Comparison of ENCODE assay signal across 24 cellular contexts in the genomic region with DNA sequence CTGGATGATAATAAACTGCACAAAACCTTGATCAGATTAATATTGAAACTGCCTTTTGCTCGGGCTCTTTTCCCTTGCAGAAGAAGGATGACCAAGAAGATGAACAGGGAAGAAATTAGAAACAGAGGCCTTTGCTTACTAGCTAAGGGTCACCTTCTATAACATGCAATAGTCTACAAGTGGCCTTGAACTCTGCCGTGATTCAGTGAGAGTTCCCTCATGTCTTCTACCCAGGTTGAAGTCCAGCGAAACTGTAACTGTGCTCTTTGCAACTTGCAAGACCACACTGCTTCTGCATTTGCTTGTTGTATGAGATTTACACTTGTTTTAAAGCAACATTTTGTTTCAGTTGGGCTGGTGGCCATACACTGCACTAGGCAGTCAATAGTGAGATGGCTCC.
DNase-seq lines count a peak whose midpoint lies in the region; ATAC-seq lines count a peak whose summit lies in the region.
"Had no signal": no experiment of that assay in that cellular context is flagged by ENCODE, and none has a peak within 500 bp of the region (broad histone marks: within the 10 kb centered on the region; RNA-seq: fewer than 3 reads in every experiment).

No MANE protein-coding gene starts in this region.

- H3K27me3 ChIP-seq in BLaER1 (no peaks in the 10 kb centered on the region), Karpas-422 (ENCODE audit: low read length) (no peaks in the 10 kb centered on the region)
- H3K27me3 ChIP-seq in effector memory CD4-positive, alpha-beta T cell (replicated peaks; ENCODE audit: control insufficient read depth, insufficient read depth, low read length, poor library complexity, severe bottlenecking) = no peaks in the 10 kb centered on the region

- H3K4me3 Mint-ChIP-seq in activated CD8-positive, alpha-beta memory T cell treated with anti-CD3 and anti-CD28 coated beads, Interleukin-2, amount 10 ng/mL, durations not matched to agents 7 days and 5 days = no peak overlapping the region
- H3K4me3 Mint-ChIP-seq: B cell; CD4-positive, alpha-beta memory T cell; CD4-positive, CD25-positive, alpha-beta regulatory T cell; CD8-positive, alpha-beta memory T cell had no signal

- H3K27ac ChIP-seq in BLaER1 = no peak overlapping the region
- H3K27ac ChIP-seq in Karpas-422 (ENCODE audit: low read length) = peak overlapping the region; percentile 18; the same call in 1 of the 2 replicates
- no peak overlapping the region for H3K27ac ChIP-seq in effector memory CD4-positive, alpha-beta T cell (ENCODE audit: insufficient read depth, low read length, poor library complexity, severe bottlenecking)
- H3K27ac ChIP-seq: 22Rv1, A549, C4-2B had no signal

- peak; percentile 23 for DNase-seq in activated CD8-positive, alpha-beta memory T cell treated with anti-CD3 and anti-CD28 coated beads, Interleukin-2, amount 10 ng/mL, durations not matched to agents 7 days and 5 days
- no peak for DNase-seq in activated CD8-positive, alpha-beta memory T cell treated with anti-CD3 and anti-CD28 coated beads, Interleukin-2, amount 50 U/mL, for 48 hours
- DNase-seq in Karpas-422 = no peak
- DNase-seq in islet precursor cell = peak; percentile 9
- no peak for DNase-seq in effector memory CD4-positive, alpha-beta T cell
- DNase-seq: AML-193; CD4-positive, alpha-beta memory T cell; CD4-positive, CD25-positive, alpha-beta regulatory T cell; CD8-positive, alpha-beta memory T cell; COR-L47; DMS 273 treated with DMSO at 0.1 percent for 48 hours; DMS153; DMS53; DMS79; DND-41; EL; GDM1 had no signal

- H3K4me2 ChIP-seq in BLaER1 (0 out of 2 replicates have a peak overlapping the region, but pooled peaks have one; percentile 25), Karpas-422 (ENCODE audit: low read depth, low read length, poor library complexity, severe bottlenecking) (peak overlapping the region; percentile 63)
- H3K4me2 ChIP-seq: A549 had no signal

- H3K4me1 ChIP-seq in BLaER1 = peaks cover 50% of the 10 kb centered on the region
- H3K4me1 ChIP-seq in Karpas-422 (ENCODE audit: low read length) = peaks cover 46% of the 10 kb centered on the region
- H3K4me1 ChIP-seq in effector memory CD4-positive, alpha-beta T cell (ENCODE audit: control insufficient read depth, insufficient read depth, low read length, poor library complexity, severe bottlenecking) = no peaks in the 10 kb centered on the region
- H3K4me1 ChIP-seq: A549 had no signal

- H3K36me3 Mint-ChIP-seq in activated CD8-positive, alpha-beta memory T cell treated with anti-CD3 and anti-CD28 coated beads, Interleukin-2, amount 10 ng/mL, durations not matched to agents 7 days and 5 days = no peaks in the 10 kb centered on the region
- H3K36me3 Mint-ChIP-seq: CD4-positive, alpha-beta memory T cell; CD4-positive, CD25-positive, alpha-beta regulatory T cell had no signal

- no peak overlapping the region for H2AFZ ChIP-seq in Karpas-422 (ENCODE audit: low read length)

- H3K9ac ChIP-seq in BLaER1 (no peak overlapping the region), Karpas-422 (ENCODE audit: low read length) (no peak overlapping the region; the same call in 1 of the 2 replicates)

- no peaks in the 10 kb centered on the region for H3K9me3 Mint-ChIP-seq in activated CD8-positive, alpha-beta memory T cell treated with anti-CD3 and anti-CD28 coated beads, Interleukin-2, amount 10 ng/mL, durations not matched to agents 7 days and 5 days (ENCODE audit: low read depth)
- H3K9me3 Mint-ChIP-seq: CD4-positive, alpha-beta memory T cell; CD8-positive, alpha-beta memory T cell had no signal

- H3K27ac Mint-ChIP-seq in activated CD8-positive, alpha-beta memory T cell treated with anti-CD3 and anti-CD28 coated beads, Interleukin-2, amount 10 ng/mL, durations not matched to agents 7 days and 5 days = no peak overlapping the region
- H3K27ac Mint-ChIP-seq: B cell; CD4-positive, CD25-positive, alpha-beta regulatory T cell; CD8-positive, alpha-beta memory T cell had no signal

- H3K4me3 ChIP-seq in BLaER1 = no peak overlapping the region
- H3K4me3 ChIP-seq in Karpas-422 (ENCODE audit: low read length) = no peak overlapping the region
- H3K4me3 ChIP-seq in effector memory CD4-positive, alpha-beta T cell (ENCODE audit: insufficient read depth, low read depth, low read length, poor library complexity, severe bottlenecking) = no peak overlapping the region
- H3K4me3 ChIP-seq: A549, GM12878 had no signal

- CTCF ChIA-PET in activated CD8-positive, alpha-beta memory T cell treated with anti-CD3 and anti-CD28 coated beads, Interleukin-2, amount 10 ng/mL, durations not matched to agents 7 days and 5 days (lab: Charles Lee) = no interaction called here

- no peaks in the 10 kb centered on the region for H3K4me1 Mint-ChIP-seq in activated CD8-positive, alpha-beta memory T cell treated with anti-CD3 and anti-CD28 coated beads, Interleukin-2, amount 10 ng/mL, durations not matched to agents 7 days and 5 days
- H3K4me1 Mint-ChIP-seq: CD4-positive, alpha-beta memory T cell; CD4-positive, CD25-positive, alpha-beta regulatory T cell; CD8-positive, alpha-beta memory T cell had no signal

- no peak for ATAC-seq in activated CD8-positive, alpha-beta memory T cell treated with anti-CD3 and anti-CD28 coated beads, Interleukin-2, amount 10 ng/mL, durations not matched to agents 7 days and 5 days
- no peak for ATAC-seq in HG03354 (IDR thresholded peaks at IDR 0.05; ENCODE audit: poor library complexity, severe bottlenecking, unreplicated experiment)
- ATAC-seq: A549, GM12878 had no signal

- H3K9me3 ChIP-seq in BLaER1 (no peaks in the 10 kb centered on the region), Karpas-422 (ENCODE audit: low read length) (no peaks in the 10 kb centered on the region)
- no peaks in the 10 kb centered on the region for H3K9me3 ChIP-seq in effector memory CD4-positive, alpha-beta T cell (ENCODE audit: control insufficient read depth, low read length)
- H3K9me3 ChIP-seq: A549 had no signal

- no peaks in the 10 kb centered on the region for H3K36me3 ChIP-seq in BLaER1
- H3K36me3 ChIP-seq in Karpas-422 (ENCODE audit: insufficient read depth, low read length) = no peaks in the 10 kb centered on the region
- H3K36me3 ChIP-seq in effector memory CD4-positive, alpha-beta T cell (ENCODE audit: control insufficient read depth, insufficient read depth, low read length) = no peaks in the 10 kb centered on the region

- no peaks in the 10 kb centered on the region for H3K9me2 ChIP-seq in Karpas-422 (replicated peaks; ENCODE audit: insufficient read depth, low read length)

- no peaks in the 10 kb centered on the region for H3K79me2 ChIP-seq in Karpas-422 (ENCODE audit: low read length)

- peaks cover 23% of the 10 kb centered on the region for H3K27me3 Mint-ChIP-seq in activated CD8-positive, alpha-beta memory T cell treated with anti-CD3 and anti-CD28 coated beads, Interleukin-2, amount 10 ng/mL, durations not matched to agents 7 days and 5 days
- H3K27me3 Mint-ChIP-seq: B cell; CD4-positive, alpha-beta memory T cell had no signal

- H4K20me1 ChIP-seq in BLaER1 (no peaks in the 10 kb centered on the region), Karpas-422 (ENCODE audit: insufficient read depth, low read depth, low read length) (no peaks in the 10 kb centered on the region)

Comparison
In these comparisons a context has a peak if more than half of its experiments do, and no peak if none do; other contexts are left out.
1. DNase-seq: peak in activated CD8-positive, alpha-beta memory T cell treated with anti-CD3 and anti-CD28 coated beads, Interleukin-2, amount 10 ng/mL, durations not matched to agents 7 days and 5 days (single experiment) and islet precursor cell (single experiment); none in activated CD8-positive, alpha-beta memory T cell treated with anti-CD3 and anti-CD28 coated beads, Interleukin-2, amount 50 U/mL, for 48 hours (single experiment), Karpas-422 (single experiment) and effector memory CD4-positive, alpha-beta T cell (0 of 3).